Comparison of ENCODE assay signal across 12 cellular contexts in the genomic region with DNA sequence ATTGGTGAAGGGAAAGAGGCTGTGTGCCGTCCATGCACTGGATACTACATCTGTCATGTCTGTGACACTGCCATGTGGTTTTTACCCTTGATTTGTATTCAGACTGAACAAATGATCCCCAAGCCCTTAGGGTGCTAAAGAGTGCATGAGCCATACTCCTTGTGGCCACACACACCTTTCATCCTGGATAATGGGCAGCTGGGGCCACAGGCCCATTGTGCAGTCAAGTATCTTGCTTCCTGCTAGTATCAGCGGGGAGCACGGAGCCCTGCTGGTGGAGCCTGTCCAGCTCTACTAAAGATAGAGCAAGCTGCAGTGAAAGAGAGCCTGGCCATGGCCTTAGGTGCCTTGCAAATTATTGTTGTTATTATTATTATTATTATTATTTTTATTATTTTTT.
DNase-seq lines count a peak whose midpoint lies in the region; ATAC-seq and TF ChIP-seq lines count a peak whose summit lies in the region.
"Had no signal": no experiment of that assay in that cellular context is flagged by ENCODE, and none has a peak within 500 bp of the region (broad histone marks: within the 10 kb centered on the region; RNA-seq: fewer than 3 reads in every experiment).

No MANE protein-coding gene starts in this region.

- POLR2A ChIA-PET in Panc1 (lab: Charles Lee), result no interaction called here
- POLR2A ChIA-PET in MCF 10A (lab: Yijun Ruan, JAX), result interaction anchor here (2.1 to 9.2 kb wide), 3 partner anchors 14 to 109 kb away, joined by 7 to 117 read pairs (median 104); partner anchors contain the start of genes MKKS and SLX4IP
- POLR2A ChIA-PET in CD8-positive, alpha-beta memory T cell (lab: Charles Lee), result no interaction called here

- H2AK5ac ChIP-seq in mesenchymal stem cell (ENCODE audit: low read length, severe bottlenecking), result peak overlapping the region; percentile 14

- H3K36me3 ChIP-seq in Panc1 (ENCODE audit: control insufficient read depth, insufficient read depth, low read length) (no peaks in the 10 kb centered on the region), mesenchymal stem cell (ENCODE audit: control insufficient read depth in 1 of 2, insufficient read depth in 2 of 2, low read depth in 1 of 2, low read length in 2 of 2) (no peaks in the 10 kb centered on the region), mammary epithelial cell (ENCODE audit: insufficient read depth, low read length) (no peaks in the 10 kb centered on the region)
- no peaks in the 10 kb centered on the region for H3K36me3 ChIP-seq in CD8-positive, alpha-beta memory T cell (ENCODE audit: insufficient read depth, low read length)

- in situ Hi-C loops in Panc1 (cut with HindIII; ENCODE audit: low pct_unique_long_range_greater_than_20kb, low sequenced_read_pairs), result no loop called here
- in situ Hi-C loops in mammary epithelial cell (cut with MboI; ENCODE audit: low sequenced_read_pairs in 2 of 2), result no loop called here

- no peaks in the 10 kb centered on the region for H3K36me3 Mint-ChIP-seq in MCF 10A (ENCODE audit: insufficient read depth, unreplicated experiment)
- peaks cover 0 to 5% (median 1%) of the 10 kb centered on the region in 3 donors for H3K36me3 Mint-ChIP-seq in CD8-positive, alpha-beta memory T cell

- H3K4me2 ChIP-seq in mesenchymal stem cell (ENCODE audit: low read length, poor library complexity, severe bottlenecking), result no peak overlapping the region
- no peak overlapping the region for H3K4me2 ChIP-seq in mammary epithelial cell (ENCODE audit: insufficient read depth, low read depth, low read length)

- peak overlapping the region in 1 of 2 experiments; percentile 73 for H3K14ac ChIP-seq in mesenchymal stem cell (ENCODE audit: low read length in 2 of 2)

- no peaks in the 10 kb centered on the region for H3K27me3 ChIP-seq in Panc1 (ENCODE audit: control insufficient read depth, insufficient read depth, low read length)
- no peaks in the 10 kb centered on the region for H3K27me3 ChIP-seq in mesenchymal stem cell (ENCODE audit: control insufficient read depth in 1 of 2, insufficient read depth in 1 of 2, low read length in 2 of 2)
- no peaks in the 10 kb centered on the region for H3K27me3 ChIP-seq in CD8-positive, alpha-beta memory T cell (ENCODE audit: insufficient read depth, low read length, poor library complexity, severe bottlenecking)
- no peaks in the 10 kb centered on the region for H3K27me3 ChIP-seq in mammary epithelial cell (ENCODE audit: insufficient read depth, low read length)

- no peaks in the 10 kb centered on the region for H4K20me1 ChIP-seq in mammary epithelial cell (ENCODE audit: insufficient read depth, low read length)

- no peak overlapping the region for H2BK5ac ChIP-seq in mesenchymal stem cell (ENCODE audit: low read depth, low read length, poor library complexity, severe bottlenecking)

- DNase-seq in NCI-H2029 (lab: John Stamatoyannopoulos, UW), result peak; percentile 56
- DNase-seq in NCI-H2029 treated with DMSO at 0.1 percent for 48 hours (lab: John Stamatoyannopoulos, UW), result no peak
- no peak for DNase-seq in Panc1 (ENCODE audit: low read depth, low spot score)
- no peak for DNase-seq in mesenchymal stem cell
- DNase-seq in MCF 10A (ENCODE audit: unreplicated experiment), result no peak
- no peak for DNase-seq in CD8-positive, alpha-beta memory T cell
- DNase-seq in mammary epithelial cell, result no peak
- no peak for DNase-seq in NCI-H1105 treated with DMSO at 0.1 percent for 48 hours (lab: John Stamatoyannopoulos, UW)
- DNase-seq: H9, NCI-H1092, NCI-H187, NCI-H2171 treated with DMSO at 0.1 percent for 48 hours had no signal

- BruUV-seq in Panc1 (replicated peaks; lab: Mats Ljungman, UMichigan), result no TSS peak
- BruUV-seq in MCF 10A (replicated peaks; lab: Mats Ljungman, UMichigan), result no TSS peak
- no TSS peak for BruUV-seq in mammary epithelial cell (replicated peaks; lab: Mats Ljungman, UMichigan)

- peaks cover 9% of the 10 kb centered on the region for H3K79me1 ChIP-seq in mesenchymal stem cell (replicated peaks; ENCODE audit: low read length, poor library complexity, severe bottlenecking)

- H3K79me2 ChIP-seq in mammary epithelial cell (ENCODE audit: insufficient read depth, low read length), result peaks cover 21% of the 10 kb centered on the region

- H2BK15ac ChIP-seq in mesenchymal stem cell (ENCODE audit: low read depth, poor library complexity, severe bottlenecking), result no peak overlapping the region

- H3K9me3 ChIP-seq in Panc1 (ENCODE audit: control insufficient read depth, insufficient read depth, low read depth, low read length) (no peaks in the 10 kb centered on the region), mesenchymal stem cell (ENCODE audit: control insufficient read depth, low read length) (no peaks in the 10 kb centered on the region), mammary epithelial cell (replicated peaks; ENCODE audit: insufficient read depth, low read length) (no peaks in the 10 kb centered on the region)
- H3K9me3 ChIP-seq in CD8-positive, alpha-beta memory T cell (ENCODE audit: low read length), result no peaks in the 10 kb centered on the region

- H2AFZ ChIP-seq in mesenchymal stem cell (ENCODE audit: low read depth, low read length) (no peak overlapping the region), mammary epithelial cell (ENCODE audit: low read depth, low read length) (no peak overlapping the region)

- no peak for TF ChIP-seq CTCF in Panc1 (IDR thresholded peaks at IDR 0.05)
- TF ChIP-seq CTCF in MCF 10A (IDR thresholded peaks at IDR 0.05; ENCODE audit: unreplicated experiment), result no peak
- TF ChIP-seq CTCF in mammary epithelial cell (conservative IDR thresholded peaks at IDR 0.05 in 1 of 2, IDR thresholded peaks at IDR 0.05 in 1 of 2; ENCODE audit: extremely low read depth in 1 of 2, insufficient read depth in 1 of 2, low read depth in 1 of 2, low read length in 2 of 2), result no peak

- ATAC-seq in Panc1, result no peak

- CTCF ChIA-PET in Panc1 (lab: Charles Lee) (no interaction called here), MCF 10A (lab: Yijun Ruan, JAX) (interaction anchor here (1.0 to 2.5 kb wide), 2 partner anchors 30 to 76 kb away, joined by 3 to 7 read pairs; partner anchors contain the start of gene MKKS), mammary epithelial cell (lab: Charles Lee; ENCODE audit: low non-redundant PET) (interaction anchor here (0.6 kb wide), 2 partner anchors 152 to 532 kb away, joined by 3 to 8 read pairs; no protein-coding TSS in a partner anchor)
- CTCF ChIA-PET in CD8-positive, alpha-beta memory T cell (lab: Charles Lee), result interaction anchor here (1.7 kb wide), 1 partner anchor 11 kb away, joined by 4 read pairs; no protein-coding TSS in a partner anchor

- H3K4me1 Mint-ChIP-seq in MCF 10A (ENCODE audit: insufficient read depth, unreplicated experiment), result peaks cover 60% of the 10 kb centered on the region
- H3K4me1 Mint-ChIP-seq in CD8-positive, alpha-beta memory T cell, result peaks cover 15 to 41% (median 33%) of the 10 kb centered on the region in 3 donors

- H3K4ac ChIP-seq in mesenchymal stem cell (ENCODE audit: low read depth in 1 of 2, low read length in 2 of 2), result peak overlapping the region; percentile 64 to 77

- H3K27ac ChIP-seq in Panc1 (ENCODE audit: low read length) (0 out of 2 replicates have a peak overlapping the region, but pooled peaks have one; percentile 42), mesenchymal stem cell (ENCODE audit: low read length, poor library complexity, severe bottlenecking) (no peak overlapping the region), mammary epithelial cell (ENCODE audit: insufficient read depth, low read depth, low read length) (no peak overlapping the region)
- H3K27ac ChIP-seq in CD8-positive, alpha-beta memory T cell (ENCODE audit: low read depth, low read length), result no peak overlapping the region

- no peak overlapping the region for H3K23ac ChIP-seq in mesenchymal stem cell (ENCODE audit: low read length in 2 of 2)

- 92% methylated on average over 3 of the region's 3 CpGs for WGBS in mesenchymal stem cell
- 93% methylated on average over 3 of the region's 3 CpGs for WGBS in mammary epithelial cell (ENCODE audit: low coverage, missing lambda C conversion rate)

- intact Hi-C loops in Panc1 (cut with micrococcal nuclease; ENCODE audit: unreplicated experiment) (no loop called here), MCF 10A (cut with micrococcal nuclease) (no loop called here), mammary epithelial cell (cut with micrococcal nuclease) (no loop called here)

- no peaks in the 10 kb centered on the region for H3K9me3 Mint-ChIP-seq in MCF 10A (ENCODE audit: unreplicated experiment)
- no peaks in the 10 kb centered on the region for H3K9me3 Mint-ChIP-seq in CD8-positive, alpha-beta memory T cell
- H3K9me3 Mint-ChIP-seq: H9 had no signal

- dilution Hi-C loops in mammary epithelial cell (cut with HindIII; ENCODE audit: low sequenced_read_pairs), result no loop called here

- H3K27me3 Mint-ChIP-seq in MCF 10A (ENCODE audit: insufficient read depth, unreplicated experiment), result no peaks in the 10 kb centered on the region
- H3K27me3 Mint-ChIP-seq in CD8-positive, alpha-beta memory T cell, result no peaks in the 10 kb centered on the region

- H3K4me3 ChIP-seq in Panc1 (ENCODE audit: low read depth in 2 of 2, low read length in 2 of 2) (no peak overlapping the region), mesenchymal stem cell (ENCODE audit: insufficient read depth in 1 of 2, low read depth in 1 of 2, low read length in 2 of 2) (no peak overlapping the region), mammary epithelial cell (replicated peaks in 1 of 3; ENCODE audit: insufficient read depth in 1 of 3, low read depth in 2 of 3, low read length in 3 of 3) (no peak overlapping the region)
- no peak overlapping the region for H3K4me3 ChIP-seq in CD8-positive, alpha-beta memory T cell (ENCODE audit: low read length)

- peak overlapping the region; percentile 25 to 81 for H3K18ac ChIP-seq in mesenchymal stem cell (ENCODE audit: low read depth in 1 of 2, low read length in 2 of 2)

- peak overlapping the region; percentile 70 to 86 for H2BK12ac ChIP-seq in mesenchymal stem cell (ENCODE audit: low read length in 2 of 2)

- H3K9ac ChIP-seq in mesenchymal stem cell (ENCODE audit: low read length) (no peak overlapping the region), mammary epithelial cell (ENCODE audit: insufficient read depth, low read length) (no peak overlapping the region)

- peak overlapping the region; percentile 65 for H4K91ac ChIP-seq in mesenchymal stem cell (ENCODE audit: low read length)

- peak overlapping the region; percentile 75 for H2BK120ac ChIP-seq in mesenchymal stem cell (ENCODE audit: low read depth, low read length)

- no peak overlapping the region for H3K27ac Mint-ChIP-seq in MCF 10A (ENCODE audit: low read depth, unreplicated experiment)
- peak overlapping the region in 1 of 8 donors; percentile 32 for H3K27ac Mint-ChIP-seq in CD8-positive, alpha-beta memory T cell
- H3K27ac Mint-ChIP-seq: H9 had no signal

- H4K8ac ChIP-seq in mesenchymal stem cell (ENCODE audit: low read length), result peak overlapping the region; percentile 20

- H3K4me1 ChIP-seq in Panc1 (ENCODE audit: control insufficient read depth, insufficient read depth, low read length) (peaks cover 41% of the 10 kb centered on the region), mesenchymal stem cell (ENCODE audit: control insufficient read depth, insufficient read depth, low read depth, low read length) (peaks cover 13% of the 10 kb centered on the region), mammary epithelial cell (ENCODE audit: insufficient read depth, low read length) (peaks cover 55% of the 10 kb centered on the region)
- H3K4me1 ChIP-seq in CD8-positive, alpha-beta memory T cell (ENCODE audit: insufficient read depth, low read length), result peaks cover 12% of the 10 kb centered on the region

- H3K4me3 Mint-ChIP-seq in MCF 10A (ENCODE audit: unreplicated experiment), result no peak overlapping the region
- H3K4me3 Mint-ChIP-seq in CD8-positive, alpha-beta memory T cell, result no peak overlapping the region
- H3K4me3 Mint-ChIP-seq: H9 had no signal
